Comparison of ENCODE assay signal across 8 cellular contexts in the genomic region with DNA sequence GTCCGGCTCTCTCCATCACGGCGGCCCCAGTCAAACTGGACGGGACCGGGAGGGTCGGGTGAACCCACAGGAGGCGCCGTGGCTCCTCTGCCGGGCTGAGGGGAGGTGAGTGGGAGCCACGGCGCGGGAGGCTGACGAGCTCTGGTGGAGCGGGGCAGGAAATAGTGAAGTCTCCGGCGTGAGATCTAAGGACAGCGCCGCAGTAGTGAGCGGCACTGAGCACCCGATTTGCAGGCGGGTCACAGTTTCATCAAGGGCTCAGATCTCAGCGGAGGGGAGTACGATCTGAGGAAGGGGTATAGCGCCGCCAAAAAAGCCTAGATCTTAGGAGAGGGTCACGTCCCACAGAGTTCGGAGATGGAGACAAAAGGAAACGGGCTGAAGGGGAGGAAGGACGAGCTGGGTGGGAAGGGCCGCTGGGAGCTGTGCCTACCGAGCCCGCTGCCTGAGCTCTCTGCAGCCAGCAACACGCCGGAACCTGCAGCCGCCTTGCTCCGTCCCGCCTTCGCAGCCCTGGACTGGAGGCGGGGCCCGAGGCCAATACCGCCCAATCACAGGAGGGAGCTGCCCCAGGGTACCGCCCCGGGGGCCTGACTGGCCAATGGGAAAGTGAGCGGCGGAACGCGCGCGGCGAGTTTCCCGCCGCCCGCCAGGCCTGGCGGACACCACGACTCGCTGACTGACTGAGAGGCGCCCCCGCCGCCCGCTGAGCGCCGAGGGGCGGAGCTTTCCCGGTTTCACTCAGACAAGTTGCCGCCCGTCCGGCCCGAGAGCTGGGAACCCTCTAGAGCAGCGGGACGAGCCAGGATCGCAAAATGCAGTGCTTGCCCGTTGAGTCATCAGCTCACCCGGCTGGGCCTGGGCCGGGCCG. TPM values are rescaled to one million over a fixed set of nuclear protein-coding genes. Genes with fewer than 3 reads are reported as not detected.
DNase-seq lines count a peak whose midpoint lies in the region; ATAC-seq and TF ChIP-seq lines count a peak whose summit lies in the region.

No MANE protein-coding gene starts in this region.

- POLR2A ChIA-PET in CD4-positive, alpha-beta T cell (lab: Charles Lee), result interaction anchor here (0.6 to 3.8 kb wide), 32 partner anchors 8 to 631 kb away, joined by 3 to 36 read pairs (median 4); partner anchors contain the start of genes CEP85, DHDDS, GPATCH3 and GPN2

- no peaks in the 10 kb centered on the region for H3K9me3 ChIP-seq in CD4-positive, alpha-beta T cell (ENCODE audit: control insufficient read depth, low read length)
- H3K9me3 ChIP-seq in liver (ENCODE audit: control insufficient read depth in 4 of 4, low read length in 3 of 4), result no peaks in the 10 kb centered on the region

- peak; percentile 85 to 96 (median 91) for DNase-seq in CD4-positive, alpha-beta T cell
- DNase-seq in NCI-H774 (lab: John Stamatoyannopoulos, UW) (peak; percentile 91), dermis microvascular lymphatic vessel endothelial cell (ENCODE audit: low read depth in 2 of 2) (peak; percentile 88 to 98)
- peak; percentile 94 to 97 for DNase-seq in activated CD4-positive, alpha-beta T cell treated with anti-CD3 and anti-CD28 coated beads, Interleukin-2, amount 50 U/mL, for 48 hours
- peak; percentile 92 for DNase-seq in stimulated activated CD4-positive, alpha-beta T cell treated with anti-CD3 and anti-CD28 coated beads, Interleukin-4, amount 100 ng/mL, for 1 hour

- TF ChIP-seq RAD21 in liver (IDR thresholded peaks at IDR 0.05), result no peak

- peaks cover 34% of the 10 kb centered on the region for H3K4me1 Mint-ChIP-seq in CD4-positive, alpha-beta T cell (ENCODE audit: low read depth)

- peak overlapping the region; percentile 71 for H3K27ac ChIP-seq in CD4-positive, alpha-beta T cell (ENCODE audit: low read depth, low read length)
- peak overlapping the region; percentile 89 to 94 for H3K27ac ChIP-seq in liver (ENCODE audit: low read depth in 1 of 2, low read length in 2 of 2)

- H3K27me3 ChIP-seq in CD4-positive, alpha-beta T cell (ENCODE audit: control insufficient read depth, insufficient read depth, low read length), result no peaks in the 10 kb centered on the region
- no peaks in the 10 kb centered on the region for H3K27me3 ChIP-seq in liver (ENCODE audit: control insufficient read depth in 4 of 4, insufficient read depth in 4 of 4, low read length in 3 of 4)

- H3K4me1 ChIP-seq in liver (ENCODE audit: control insufficient read depth in 4 of 4, insufficient read depth in 4 of 4, low read length in 3 of 4), result peaks cover 0 to 12% (median 6%) of the 10 kb centered on the region in 4 donors

- H3K36me3 Mint-ChIP-seq in CD4-positive, alpha-beta T cell (ENCODE audit: low read depth), result no peaks in the 10 kb centered on the region

- H3K9ac ChIP-seq in liver (ENCODE audit: low read depth in 1 of 2, low read length in 2 of 2), result peak overlapping the region; percentile 32 to 81

- CTCF ChIA-PET in CD4-positive, alpha-beta T cell (lab: Charles Lee), result interaction anchor here (1.0 to 2.4 kb wide), 11 partner anchors 11 to 365 kb away, joined by 3 to 8 read pairs (median 3); no protein-coding TSS in a partner anchor

- no peaks in the 10 kb centered on the region for H3K27me3 Mint-ChIP-seq in CD4-positive, alpha-beta T cell

- no peaks in the 10 kb centered on the region for H3K36me3 ChIP-seq in liver (ENCODE audit: control insufficient read depth in 4 of 4, insufficient read depth in 3 of 4, low read depth in 1 of 4, low read length in 3 of 4)

- no peaks in the 10 kb centered on the region for H3K9me3 Mint-ChIP-seq in CD4-positive, alpha-beta T cell

- peak overlapping the region; percentile 50 to 74 (median 67) for H3K4me3 ChIP-seq in liver (ENCODE audit: low read depth in 1 of 3, low read length in 3 of 3)

- ATAC-seq in CD4-positive, alpha-beta T cell (ENCODE audit: poor library complexity), result peak; percentile 94
- ATAC-seq in GM19438 (IDR thresholded peaks at IDR 0.05; ENCODE audit: low read depth, unreplicated experiment), result peak; percentile 88
- ATAC-seq in HG03571 (IDR thresholded peaks at IDR 0.05; ENCODE audit: unreplicated experiment), result peak; percentile 89

- peak overlapping the region; percentile 66 for H3K27ac Mint-ChIP-seq in CD4-positive, alpha-beta T cell

- intact Hi-C loops in CD4-positive, alpha-beta T cell (cut with DNase I, micrococcal nuclease), result loop anchor here (2.0 to 5.0 kb wide), 2 partner anchors 33 to 56 kb away; partner anchors contain the start of gene NUDC (in 1 of the 2)

- H3K4me3 Mint-ChIP-seq in CD4-positive, alpha-beta T cell, result peak overlapping the region; percentile 94

- WGBS in liver, result under 1% methylated on average over 75 of the region's 75 CpGs

- TF ChIP-seq CTCF in CD4-positive, alpha-beta T cell (IDR thresholded peaks at IDR 0.05), result no peak
- no peak for TF ChIP-seq CTCF in liver (IDR thresholded peaks at IDR 0.05; ENCODE audit: low read depth, low read length, missing input control)

TF ChIP-seq in liver, 16 proteins besides CTCF, POLR2A, EP300 and RAD21:
- TF ChIP-seq JUND (IDR thresholded peaks at IDR 0.05) (peak; percentile 66 to 78), YY1 (IDR thresholded peaks at IDR 0.05) (no peak), FOXA2 (IDR thresholded peaks at IDR 0.05) (no peak), TAF1 (conservative IDR thresholded peaks at IDR 0.05) (peak; percentile 59), MAX (IDR thresholded peaks at IDR 0.05) (no peak), HNF4G (IDR thresholded peaks at IDR 0.05) (no peak), EGR1 (IDR thresholded peaks at IDR 0.05; ENCODE audit: low read depth in 2 of 2) (peak; percentile 35 to 51), REST (IDR thresholded peaks at IDR 0.05) (peak; percentile 85), SP1 (IDR thresholded peaks at IDR 0.05) (peak; percentile 88), HNF4A (conservative IDR thresholded peaks at IDR 0.05) (no peak), RXRA (IDR thresholded peaks at IDR 0.05) (no peak), GABPA (IDR thresholded peaks at IDR 0.05 in 1 of 2, conservative IDR thresholded peaks at IDR 0.05 in 1 of 2) (peak in 1 of 2 donors; percentile 77)
- TF ChIP-seq, protein P1, sequence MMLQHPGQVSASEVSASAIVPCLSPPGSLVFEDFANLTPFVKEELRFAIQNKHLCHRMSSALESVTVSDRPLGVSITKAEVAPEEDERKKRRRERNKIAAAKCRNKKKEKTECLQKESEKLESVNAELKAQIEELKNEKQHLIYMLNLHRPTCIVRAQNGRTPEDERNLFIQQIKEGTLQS (IDR thresholded peaks at IDR 0.05), result peak; percentile 35

RNA-seq across cellular contexts. Expression of gene SFN, which starts 1.9 kb away (rescaled TPM):
- total RNA-seq in CD4-positive, alpha-beta T cell, result 1 to 10 TPM; 1.2 to 2.0 TPM
- total RNA-seq in dermis microvascular lymphatic vessel endothelial cell (0.13 TPM in 1 of 2 replicates, not detected in the other), liver (under 1 TPM in 1 of 2 donors, not detected in 1; 0.17 TPM)
- under 1 TPM in 1 of 2 donors, not detected in 1; 0.69 TPM for polyA plus RNA-seq in liver

RNA-seq across cellular contexts. Expression of gene GPN2, which starts 25.2 kb away (rescaled TPM):
- 10 to 100 TPM; 42.0 to 44.4 TPM for total RNA-seq in CD4-positive, alpha-beta T cell
- total RNA-seq in dermis microvascular lymphatic vessel endothelial cell (6.8 and 11.1 TPM in 2 replicates), liver (10 to 100 TPM in 1 of 2 donors, 1 to 10 TPM in 1; 9.5 to 10.3 TPM)
- 10 to 100 TPM; 10.5 to 12.7 TPM for polyA plus RNA-seq in liver

RNA-seq across cellular contexts. Expression of gene GPATCH3, which starts 35.4 kb away (rescaled TPM):
- total RNA-seq in CD4-positive, alpha-beta T cell, result 10 to 100 TPM; 30.2 to 32.4 TPM
- total RNA-seq in dermis microvascular lymphatic vessel endothelial cell (8.2 and 10.1 TPM in 2 replicates), liver (1 to 10 TPM; 6.3 TPM)
- polyA plus RNA-seq in liver, result 1 to 10 TPM; 5.8 to 6.2 TPM

RNA-seq across cellular contexts. Expression of gene ZDHHC18, which starts 38.4 kb away (rescaled TPM):
- 10 to 100 TPM; 46.2 to 48.0 TPM for total RNA-seq in CD4-positive, alpha-beta T cell
- total RNA-seq in dermis microvascular lymphatic vessel endothelial cell (3.6 and 7.1 TPM in 2 replicates), liver (1 to 10 TPM; 7.6 to 8.3 TPM)
- polyA plus RNA-seq in liver, result 1 to 10 TPM; 2.6 to 9.2 TPM

RNA-seq across cellular contexts. Expression of gene NR0B2, which starts 48.9 kb away (rescaled TPM):
- not detected for total RNA-seq in CD4-positive, alpha-beta T cell
- total RNA-seq in dermis microvascular lymphatic vessel endothelial cell (not detected in 2 replicates), liver (10 to 100 TPM; 15.7 to 24.2 TPM)
- 100 to 1,000 TPM in 1 of 2 donors, 10 to 100 TPM in 1; 56.9 to 166 TPM for polyA plus RNA-seq in liver

Comparison
In these comparisons a context has a peak if more than half of its experiments do, and no peak if none do; other contexts are left out.
1. Peak in every context shown above with its lines: DNase-seq, ATAC-seq, H3K4me3 ChIP-seq and H3K27ac ChIP-seq.